Comparison of ENCODE assay signal across 7 cellular contexts in genomic region chr14:30972036-30972732, GRCh38. TPM values are rescaled to one million over a fixed set of nuclear protein-coding genes. Genes with fewer than 3 reads are reported as not detected.
DNase-seq lines count a peak whose midpoint lies in the region; ATAC-seq, FAIRE-seq and TF ChIP-seq lines count a peak whose summit lies in the region.
"Not testable (repeated sequence)": the region's sequence is repeated elsewhere in the genome, so short reads cannot be mapped to it uniquely, and the experiment has no call there.

No MANE protein-coding gene starts in this region.

- TF ChIP-seq CTCF in Calu3 (IDR thresholded peaks at IDR 0.05; ENCODE audit: unreplicated experiment); RWPE2 (IDR thresholded peaks at IDR 0.05; ENCODE audit: poor library complexity, severe bottlenecking); progenitor cell of endocrine pancreas (IDR thresholded peaks at IDR 0.05; ENCODE audit: unreplicated experiment): not testable (repeated sequence)

- peak; percentile 57 for FAIRE-seq in HTR-8/SVneo (lab: Jason Lieb, UNC)

- CTCF ChIA-PET in Calu3 (lab: Charles Lee) = interaction anchor here (0.6 kb wide), 1 partner anchor 95 kb away, joined by 4 read pairs; no protein-coding TSS in a partner anchor

- H3K27ac Mint-ChIP-seq in Calu3 (ENCODE audit: unreplicated experiment) (peak overlapping the region; percentile 66), progenitor cell of endocrine pancreas (peak overlapping the region; percentile 76)
- peak overlapping the region; percentile 17 for H3K27ac Mint-ChIP-seq in central memory CD8-positive, alpha-beta T cell (ENCODE audit: low read depth)
- H3K27ac Mint-ChIP-seq in stimulated activated naive CD8-positive, alpha-beta T cell treated with anti-CD3 and anti-CD28 coated beads, Interleukin-15, amount 100 ng/mL, for 72 hours = peak overlapping the region; percentile 43 to 52

- H3K9me3 ChIP-seq in RWPE2 (ENCODE audit: severe bottlenecking) = not testable (repeated sequence)

- not testable (repeated sequence) for H3K27me3 ChIP-seq in RWPE2 (ENCODE audit: insufficient read depth, poor library complexity, severe bottlenecking)

- H3K4me3 ChIP-seq in RWPE2 (ENCODE audit: severe bottlenecking) = not testable (repeated sequence)

- intact Hi-C loops in Calu3 (cut with micrococcal nuclease; ENCODE audit: unreplicated experiment); left colon (cut with DNase I, micrococcal nuclease): not testable (repeated sequence)

- peak overlapping the region; percentile 23 for H3K4me3 Mint-ChIP-seq in Calu3 (ENCODE audit: low read depth, unreplicated experiment)
- H3K4me3 Mint-ChIP-seq in central memory CD8-positive, alpha-beta T cell; progenitor cell of endocrine pancreas (ENCODE audit: low read depth); stimulated activated naive CD8-positive, alpha-beta T cell treated with anti-CD3 and anti-CD28 coated beads, Interleukin-15, amount 100 ng/mL, for 72 hours: not testable (repeated sequence)

- H3K36me3 Mint-ChIP-seq in Calu3 (ENCODE audit: insufficient read depth, unreplicated experiment); central memory CD8-positive, alpha-beta T cell (ENCODE audit: insufficient read depth): not testable (repeated sequence)
- H3K36me3 Mint-ChIP-seq in progenitor cell of endocrine pancreas (ENCODE audit: insufficient read depth) = peaks cover 12% of the 10 kb centered on the region

- H3K27ac ChIP-seq in RWPE2 (ENCODE audit: poor library complexity, severe bottlenecking) = peak overlapping the region; percentile 14

- peaks cover 47% of the 10 kb centered on the region for H3K4me1 Mint-ChIP-seq in Calu3 (ENCODE audit: low read depth, unreplicated experiment)
- H3K4me1 Mint-ChIP-seq in central memory CD8-positive, alpha-beta T cell = peaks cover 61% of the 10 kb centered on the region
- not testable (repeated sequence) for H3K4me1 Mint-ChIP-seq in progenitor cell of endocrine pancreas (ENCODE audit: low read depth)
- H3K4me1 Mint-ChIP-seq in stimulated activated naive CD8-positive, alpha-beta T cell treated with anti-CD3 and anti-CD28 coated beads, Interleukin-15, amount 100 ng/mL, for 72 hours = peaks cover 88% of the 10 kb centered on the region

- DNase-seq in Calu3; HTR-8/SVneo (ENCODE audit: insufficient read length, low spot score); RWPE2 (ENCODE audit: low spot score); central memory CD8-positive, alpha-beta T cell (ENCODE audit: low spot score in 2 of 2); left colon; progenitor cell of endocrine pancreas (ENCODE audit: low spot score, unreplicated experiment); stimulated activated naive CD8-positive, alpha-beta T cell treated with anti-CD3 and anti-CD28 coated beads, Interleukin-15, amount 100 ng/mL, for 72 hours: not testable (repeated sequence)

- peaks cover 29% of the 10 kb centered on the region for H3K4me1 ChIP-seq in RWPE2 (ENCODE audit: insufficient read depth, poor library complexity, severe bottlenecking)

- H3K9me3 Mint-ChIP-seq in Calu3 (ENCODE audit: low read depth, unreplicated experiment); central memory CD8-positive, alpha-beta T cell; stimulated activated naive CD8-positive, alpha-beta T cell treated with anti-CD3 and anti-CD28 coated beads, Interleukin-15, amount 100 ng/mL, for 72 hours: not testable (repeated sequence)
- H3K9me3 Mint-ChIP-seq in progenitor cell of endocrine pancreas (ENCODE audit: low read depth) = peaks cover 15% of the 10 kb centered on the region

- not testable (repeated sequence) for H3K27me3 Mint-ChIP-seq in Calu3 (ENCODE audit: unreplicated experiment); central memory CD8-positive, alpha-beta T cell; progenitor cell of endocrine pancreas; stimulated activated naive CD8-positive, alpha-beta T cell treated with anti-CD3 and anti-CD28 coated beads, Interleukin-15, amount 100 ng/mL, for 72 hours

- BruUV-seq in Calu3 (replicated peaks; lab: Mats Ljungman, UMichigan) = not testable (repeated sequence)

- not testable (repeated sequence) for H3K36me3 ChIP-seq in RWPE2 (ENCODE audit: low read depth)

- ATAC-seq in RWPE2 (ENCODE audit: low read depth) (peak; percentile 55; the same call in 1 of the 3 replicates), left colon (peak; percentile 86)
- ATAC-seq in central memory CD8-positive, alpha-beta T cell (replicated peaks; ENCODE audit: extremely low read depth, poor library complexity, severe bottlenecking); stimulated activated naive CD8-positive, alpha-beta T cell treated with anti-CD3 and anti-CD28 coated beads, Interleukin-15, amount 100 ng/mL, for 72 hours: not testable (repeated sequence)

RNA-seq across cellular contexts. Expression of gene AP4S1, which starts 53.3 kb away (rescaled TPM):
- total RNA-seq in Calu3 (2022) (8.3 and 10.7 TPM in 2 replicates), left colon (1 to 10 TPM; 4.9 to 5.0 TPM), progenitor cell of endocrine pancreas (12.0 and 12.9 TPM in 2 replicates)

RNA-seq across cellular contexts. Expression of gene STRN3, which starts 54.0 kb away (rescaled TPM):
- total RNA-seq in Calu3 (2022) = 29.7 and 34.4 TPM in 2 replicates
- total RNA-seq in left colon = 10 to 100 TPM; 43.3 to 48.0 TPM
- total RNA-seq in progenitor cell of endocrine pancreas = 46.7 and 54.8 TPM in 2 replicates

Comparison
In these comparisons a context has a peak if more than half of its experiments do, and no peak if none do; other contexts are left out.
1. H3K27ac Mint-ChIP-seq: peak in every context shown above with its lines; median percentile 76 in progenitor cell of endocrine pancreas; 66 in Calu3; 48 in stimulated activated naive CD8-positive, alpha-beta T cell treated with anti-CD3 and anti-CD28 coated beads, Interleukin-15, amount 100 ng/mL, for 72 hours; 17 in central memory CD8-positive, alpha-beta T cell.